Comparison of ENCODE assay signal across 14 cellular contexts in the genomic region with DNA sequence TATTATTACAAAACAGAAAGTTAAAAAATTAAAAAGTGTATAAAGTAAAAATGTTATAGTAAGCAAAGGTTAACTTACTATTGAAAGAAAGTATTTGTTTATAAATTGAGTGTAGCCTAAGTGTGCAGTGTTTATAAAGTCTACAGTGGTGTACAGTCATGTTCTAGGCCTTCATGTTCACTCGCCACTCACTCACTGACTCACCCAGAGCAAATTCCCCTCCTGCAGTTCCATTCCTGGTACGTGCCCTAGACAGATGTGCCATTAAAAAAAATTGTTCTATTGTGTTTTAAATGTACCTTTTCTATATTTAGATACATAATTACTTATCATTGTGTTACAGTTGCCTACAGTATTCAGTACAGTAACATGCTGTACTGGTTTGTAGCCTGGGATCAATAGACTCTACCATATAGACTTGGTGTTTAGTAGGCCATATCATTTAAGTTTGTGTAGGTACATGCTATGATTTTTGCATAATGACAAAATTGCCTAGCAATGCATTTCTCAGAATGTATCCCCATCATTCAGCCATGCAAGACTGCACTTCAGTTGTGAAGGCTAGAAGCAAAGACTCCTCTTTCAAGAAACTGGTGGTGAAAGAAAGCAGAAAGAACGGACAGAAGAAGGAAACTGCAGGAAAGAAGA.
DNase-seq lines count a peak whose midpoint lies in the region; ATAC-seq and TF ChIP-seq lines count a peak whose summit lies in the region.
"Had no signal": no experiment of that assay in that cellular context is flagged by ENCODE, and none has a peak within 500 bp of the region (broad histone marks: within the 10 kb centered on the region; RNA-seq: fewer than 3 reads in every experiment).

No MANE protein-coding gene starts in this region.

- TF ChIP-seq CTCF in epithelial cell of esophagus (IDR thresholded peaks at IDR 0.05; ENCODE audit: insufficient read depth, low read depth, low read length, missing control alignments) = no peak
- no peak for TF ChIP-seq CTCF in coronary artery (IDR thresholded peaks at IDR 0.05)

- no peak overlapping the region for H3K27ac ChIP-seq in coronary artery
- H3K27ac ChIP-seq: right atrium auricular region had no signal

- ATAC-seq in GM21447 (IDR thresholded peaks at IDR 0.05; ENCODE audit: unreplicated experiment) = no peak

- DNase-seq in NCI-H2171 treated with DMSO at 0.1 percent for 48 hours (lab: John Stamatoyannopoulos, UW) (peak; percentile 36), NCI-H2171 (lab: John Stamatoyannopoulos, UW) (no peak), NCI-H226 (peak; percentile 64), epithelial cell of esophagus (ENCODE audit: low read depth) (peak; percentile 89), non-pigmented ciliary epithelial cell (ENCODE audit: low read depth) (peak; percentile 92), coronary artery (ENCODE audit: low spot score) (no peak)
- no peak for DNase-seq in activated CD8-positive, alpha-beta memory T cell treated with anti-CD3 and anti-CD28 coated beads for 24 hours
- DNase-seq: AML-193, anterior cingulate cortex, GF-D8, glutamatergic neuron, mesendoderm had no signal

- H3K4me3 ChIP-seq in epithelial cell of esophagus (ENCODE audit: low read length) (no peak overlapping the region), coronary artery (no peak overlapping the region)
- H3K4me3 ChIP-seq: right atrium auricular region had no signal

Comparison
In these comparisons a context has a peak if more than half of its experiments do, and no peak if none do; other contexts are left out.
1. DNase-seq: peak in NCI-H2171 treated with DMSO at 0.1 percent for 48 hours (single experiment), NCI-H226 (single experiment), epithelial cell of esophagus (single experiment) and non-pigmented ciliary epithelial cell (single experiment); none in NCI-H2171 (single experiment), coronary artery (single experiment) and activated CD8-positive, alpha-beta memory T cell treated with anti-CD3 and anti-CD28 coated beads for 24 hours (single experiment).